In the genomic region with DNA sequence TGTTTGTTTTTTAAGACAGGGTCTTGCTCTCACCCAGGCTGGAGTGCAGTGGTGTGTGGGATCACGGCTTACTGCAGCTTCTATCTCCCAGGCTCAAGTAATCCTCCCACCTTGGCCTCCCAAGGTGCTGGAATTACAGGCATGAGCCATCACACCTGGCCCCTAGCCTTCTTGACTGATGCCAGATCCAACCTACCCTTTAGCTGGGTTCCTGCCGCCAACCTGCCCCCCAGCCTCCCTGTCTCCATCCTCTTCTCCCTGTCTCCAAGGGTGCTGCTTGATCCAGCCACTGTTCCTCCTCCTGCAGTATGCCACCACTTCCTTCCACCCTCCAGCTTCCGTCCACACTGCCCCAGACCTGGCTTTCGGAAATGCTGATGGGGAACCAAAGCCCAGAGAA, we compare ENCODE assay signal across 20 cellular contexts. TPM values are rescaled to one million over a fixed set of nuclear protein-coding genes. Genes with fewer than 3 reads are reported as not detected.
"Had no signal": no experiment of that assay in that cellular context is flagged by ENCODE, and none has a peak within 500 bp of the region (broad histone marks: within the 10 kb centered on the region; RNA-seq: fewer than 3 reads in every experiment).

No MANE protein-coding gene starts in this region.

- H2AFZ ChIP-seq: parathyroid adenoma had no signal

- H3K9me3 ChIP-seq: esophagus squamous epithelium, spleen, tibial nerve, vagina had no signal

- H3K27me3 Mint-ChIP-seq: activated naive CD8-positive, alpha-beta T cell treated with anti-CD3 and anti-CD28 coated beads for 36 hours; naive thymus-derived CD4-positive, alpha-beta T cell had no signal

- ATAC-seq: naive thymus-derived CD4-positive, alpha-beta T cell had no signal

- H3K27ac Mint-ChIP-seq: activated naive CD8-positive, alpha-beta T cell treated with anti-CD3 and anti-CD28 coated beads for 36 hours; activated T-helper 1 cell treated with anti-CD3 and anti-CD28 coated beads, Interleukin-12 subunit alpha, Interleukin-12 subunit beta, Interleukin-2, Interleukin-4 antibody, amounts not matched to agents 30 ng/mL and 10 ng/mL and 1 ng/mL, durations not matched to agents 14 hours and 24 hours and 36 hours; dendritic cell treated with granulocyte-macrophage colony-stimulating factor and Interleukin-4, amounts not matched to agents 40 ng/mL and 50 ng/mL, for 4 days; naive thymus-derived CD4-positive, alpha-beta T cell; T-helper 1 cell treated with Interleukin-12 subunit alpha and Interleukin-12 subunit beta and Interleukin-4 antibody, amounts not matched to agents 30 μg/mL and 1 μg/mL, for 36 hours had no signal

- H3K27ac ChIP-seq: esophagus squamous epithelium, parathyroid adenoma, spleen, tibial nerve, vagina had no signal

- DNase-seq: activated CD4-positive, alpha-beta T cell treated with anti-CD3 and anti-CD28 coated beads, Interleukin-2, amount 50 U/mL, for 4 hours; activated gamma-delta T cell treated with Interleukin-2 at 50 U/mL for 16 hours; activated naive CD8-positive, alpha-beta T cell treated with anti-CD3 and anti-CD28 coated beads for 36 hours; activated T-cell treated with anti-CD3 and anti-CD28 coated beads for 4 hours; amniotic stem cell; effector CD8-positive, alpha-beta T cell; esophagus squamous epithelium; mesendoderm; naive thymus-derived CD4-positive, alpha-beta T cell; stimulated activated CD8-positive, alpha-beta memory T cell treated with anti-CD3 and anti-CD28 coated beads, Interleukin-4, amount 100 ng/mL, for 48 hours; stimulated activated naive CD4-positive, alpha-beta T cell treated with Interleukin-2 at 50 U/mL for 16 hours had no signal

- H3K4me3 ChIP-seq: esophagus squamous epithelium, spleen, tibial nerve, vagina had no signal

- H3K36me3 Mint-ChIP-seq: activated naive CD8-positive, alpha-beta T cell treated with anti-CD3 and anti-CD28 coated beads for 36 hours; naive thymus-derived CD4-positive, alpha-beta T cell had no signal

- H3K9ac ChIP-seq: parathyroid adenoma had no signal

- H3K79me2 ChIP-seq: parathyroid adenoma had no signal

- H3K4me3 Mint-ChIP-seq: activated naive CD8-positive, alpha-beta T cell treated with anti-CD3 and anti-CD28 coated beads for 36 hours; activated T-helper 1 cell treated with anti-CD3 and anti-CD28 coated beads, Interleukin-12 subunit alpha, Interleukin-12 subunit beta, Interleukin-2, Interleukin-4 antibody, amounts not matched to agents 30 ng/mL and 10 ng/mL and 1 ng/mL, durations not matched to agents 14 hours and 24 hours and 36 hours; dendritic cell treated with granulocyte-macrophage colony-stimulating factor and Interleukin-4, amounts not matched to agents 40 ng/mL and 50 ng/mL, for 4 days; naive thymus-derived CD4-positive, alpha-beta T cell; T-helper 1 cell treated with Interleukin-12 subunit alpha and Interleukin-12 subunit beta and Interleukin-4 antibody, amounts not matched to agents 30 μg/mL and 1 μg/mL, for 36 hours had no signal

- H3K9me3 Mint-ChIP-seq: activated naive CD8-positive, alpha-beta T cell treated with anti-CD3 and anti-CD28 coated beads for 36 hours; activated T-helper 1 cell treated with anti-CD3 and anti-CD28 coated beads, Interleukin-12 subunit alpha, Interleukin-12 subunit beta, Interleukin-2, Interleukin-4 antibody, amounts not matched to agents 30 ng/mL and 10 ng/mL and 1 ng/mL, durations not matched to agents 14 hours and 24 hours and 36 hours; dendritic cell treated with granulocyte-macrophage colony-stimulating factor and Interleukin-4, amounts not matched to agents 40 ng/mL and 50 ng/mL, for 4 days; naive thymus-derived CD4-positive, alpha-beta T cell; T-helper 1 cell treated with Interleukin-12 subunit alpha and Interleukin-12 subunit beta and Interleukin-4 antibody, amounts not matched to agents 30 μg/mL and 1 μg/mL, for 36 hours had no signal

- H3K27me3 ChIP-seq: esophagus squamous epithelium, spleen, tibial nerve, vagina had no signal

RNA-seq across cellular contexts. Expression of gene C20orf144, which starts 3.2 kb away (rescaled TPM):
- total RNA-seq: esophagus squamous epithelium, lower leg skin, renal cortical epithelial cell, tibial nerve, vagina had no signal
